Comparison of ENCODE assay signal across 8 cellular contexts in the genomic region with DNA sequence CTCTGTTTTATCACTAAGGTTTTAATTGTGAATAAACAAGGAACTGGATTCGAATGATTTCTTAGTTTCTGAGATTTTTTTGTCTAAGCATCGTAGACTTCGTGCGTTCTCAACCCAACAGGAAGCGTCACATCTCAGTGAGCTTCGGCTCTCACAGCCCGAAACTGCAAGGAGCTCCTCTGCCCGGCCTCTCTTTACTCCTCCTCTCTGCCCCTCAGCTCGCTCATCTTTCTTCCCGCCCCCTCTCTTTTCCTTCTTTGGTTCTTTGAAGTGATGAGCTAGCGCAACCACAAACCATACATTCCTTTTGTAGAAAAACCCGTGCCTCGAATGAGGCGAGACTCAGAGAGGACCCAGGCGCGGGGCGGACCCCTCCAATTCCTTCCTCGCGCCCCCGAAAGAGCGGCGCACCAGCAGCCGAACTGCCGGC. TPM values are rescaled to one million over a fixed set of nuclear protein-coding genes. Genes with fewer than 3 reads are reported as not detected.
A peak's percentile ranks its signal among the peaks of the same experiment; 100 is the strongest.
DNase-seq lines count a peak whose midpoint lies in the region; ATAC-seq and TF ChIP-seq lines count a peak whose summit lies in the region.

No MANE protein-coding gene starts in this region.

- POLR2A ChIA-PET in activated CD8-positive, alpha-beta T cell treated with anti-CD3 and anti-CD28 coated beads for 36 hours (lab: Charles Lee): interaction anchor here (0.7 to 6.8 kb wide), 14 partner anchors 9 to 229 kb away, joined by 3 to 89 read pairs (median 5); a partner anchor contains a TSS

- H3K9me3 Mint-ChIP-seq in activated CD8-positive, alpha-beta T cell treated with anti-CD3 and anti-CD28 coated beads for 36 hours: no peaks in the 10 kb centered on the region
- no peaks in the 10 kb centered on the region for H3K9me3 Mint-ChIP-seq in natural killer cell

- no peak for TF ChIP-seq EP300 in esophagus muscularis mucosa (IDR thresholded peaks at IDR 0.05)

- H3K36me3 Mint-ChIP-seq in activated CD8-positive, alpha-beta T cell treated with anti-CD3 and anti-CD28 coated beads for 36 hours (ENCODE audit: low read depth): peaks cover 13% of the 10 kb centered on the region
- H3K36me3 Mint-ChIP-seq in natural killer cell: peaks cover 4% of the 10 kb centered on the region

- CTCF ChIA-PET in activated CD8-positive, alpha-beta T cell treated with anti-CD3 and anti-CD28 coated beads for 36 hours (lab: Charles Lee): interaction anchor here (0.7 to 24.4 kb wide), 13 partner anchors 9 to 97 kb away, joined by 3 to 364 read pairs (median 7); no protein-coding TSS in a partner anchor

- H3K9me3 ChIP-seq in esophagus muscularis mucosa (no peaks in the 10 kb centered on the region), tibial artery (no peaks in the 10 kb centered on the region)

- H3K27ac Mint-ChIP-seq in activated CD8-positive, alpha-beta T cell treated with anti-CD3 and anti-CD28 coated beads for 36 hours: peak overlapping the region; percentile 87
- peak overlapping the region in 1 of 2 donors; percentile 85 for H3K27ac Mint-ChIP-seq in natural killer cell

- TF ChIP-seq CTCF in activated CD8-positive, alpha-beta T cell treated with anti-CD3 and anti-CD28 coated beads for 36 hours (IDR thresholded peaks at IDR 0.05): no peak
- TF ChIP-seq CTCF in esophagus muscularis mucosa (IDR thresholded peaks at IDR 0.05): no peak
- TF ChIP-seq CTCF in natural killer cell (IDR thresholded peaks at IDR 0.05): no peak
- no peak for TF ChIP-seq CTCF in tibial artery (IDR thresholded peaks at IDR 0.05)

- H3K4me1 Mint-ChIP-seq in activated CD8-positive, alpha-beta T cell treated with anti-CD3 and anti-CD28 coated beads for 36 hours (ENCODE audit: low read depth): peaks cover 50% of the 10 kb centered on the region
- peaks cover 23 to 24% of the 10 kb centered on the region in 2 donors for H3K4me1 Mint-ChIP-seq in natural killer cell

- H3K36me3 ChIP-seq in esophagus muscularis mucosa: no peaks in the 10 kb centered on the region
- no peaks in the 10 kb centered on the region for H3K36me3 ChIP-seq in tibial artery

- peak overlapping the region; percentile 91 for H3K4me3 Mint-ChIP-seq in activated CD8-positive, alpha-beta T cell treated with anti-CD3 and anti-CD28 coated beads for 36 hours
- peak overlapping the region; percentile 89 for H3K4me3 Mint-ChIP-seq in natural killer cell

- WGBS in esophagus muscularis mucosa: 1% methylated on average over 24 of the region's 24 CpGs

- H3K4me1 ChIP-seq in esophagus muscularis mucosa (peaks cover 8 to 51% (median 44%) of the 10 kb centered on the region in 4 donors), tibial artery (peaks cover 0 to 43% (median 12%) of the 10 kb centered on the region in 4 donors)

- H3K4me3 ChIP-seq in esophagus muscularis mucosa: peak overlapping the region; percentile 73 to 82 (median 78)
- H3K4me3 ChIP-seq in tibial artery: peak overlapping the region; percentile 64 to 75

- no peak for TF ChIP-seq POLR2A in esophagus muscularis mucosa (IDR thresholded peaks at IDR 0.05; ENCODE audit: low read depth)

- intact Hi-C loops in activated CD8-positive, alpha-beta T cell treated with anti-CD3 and anti-CD28 coated beads for 36 hours (cut with micrococcal nuclease): no loop called here
- intact Hi-C loops in esophagus muscularis mucosa (cut with DNase I) (no loop called here), natural killer cell (cut with micrococcal nuclease) (no loop called here), tibial artery (cut with DNase I; ENCODE audit: low total_unique reads) (no loop called here)

- H3K27me3 Mint-ChIP-seq in activated CD8-positive, alpha-beta T cell treated with anti-CD3 and anti-CD28 coated beads for 36 hours: no peaks in the 10 kb centered on the region
- H3K27me3 Mint-ChIP-seq in natural killer cell (ENCODE audit: low read depth in 2 of 2): peaks cover 54 to 62% of the 10 kb centered on the region in 2 donors

- peak; percentile 74 for DNase-seq in AG08396 (ENCODE audit: low spot score)
- peak; percentile 61 for DNase-seq in GM19238 (ENCODE audit: insufficient read length, low spot score)
- peak; percentile 81 for DNase-seq in activated CD8-positive, alpha-beta T cell treated with anti-CD3 and anti-CD28 coated beads for 36 hours
- DNase-seq in esophagus muscularis mucosa (ENCODE audit: extremely low spot score): no peak
- DNase-seq in natural killer cell: no peak
- peak in 1 of 2 donors; percentile 36 for DNase-seq in tibial artery
- DNase-seq in DMS153 (lab: John Stamatoyannopoulos, UW): no peak

- ATAC-seq in HG03280 (IDR thresholded peaks at IDR 0.05; ENCODE audit: unreplicated experiment) (peak; percentile 77), natural killer cell (peak in 2 of 3 donors; percentile 39 to 51)
- peak; percentile 70 for ATAC-seq in activated CD8-positive, alpha-beta T cell treated with anti-CD3 and anti-CD28 coated beads for 36 hours

- H3K27ac ChIP-seq in esophagus muscularis mucosa (replicated peaks in 1 of 4) (peak overlapping the region; percentile 86 to 92 (median 89)), tibial artery (peak overlapping the region; percentile 89 to 96)

- H3K27me3 ChIP-seq in esophagus muscularis mucosa: peaks cover 0 to 8% (median 0%) of the 10 kb centered on the region in 4 donors
- no peaks in the 10 kb centered on the region for H3K27me3 ChIP-seq in tibial artery

RNA-seq across cellular contexts. Expression of a gene that starts 0.5 kb away (rescaled TPM):
- 1 to 10 TPM; 5.2 to 6.7 TPM for total RNA-seq in activated CD8-positive, alpha-beta T cell treated with anti-CD3 and anti-CD28 coated beads for 36 hours
- 10 to 100 TPM; 10.4 to 29.7 (median 18.9) TPM for total RNA-seq in esophagus muscularis mucosa
- under 1 TPM in 2 of 3 donors, not detected in 1; 0.57 to 0.70 TPM for total RNA-seq in natural killer cell

Comparison
In these comparisons a context has a peak if more than half of its experiments do, and no peak if none do; other contexts are left out.
1. DNase-seq: peak in AG08396 (single experiment), GM19238 (single experiment) and activated CD8-positive, alpha-beta T cell treated with anti-CD3 and anti-CD28 coated beads for 36 hours (single experiment); none in esophagus muscularis mucosa (single experiment), natural killer cell (single experiment) and DMS153 (single experiment).
2. Peak in every context shown above with its lines, with median percentiles within 50 percentile points of each other: ATAC-seq.